In the genomic region with DNA sequence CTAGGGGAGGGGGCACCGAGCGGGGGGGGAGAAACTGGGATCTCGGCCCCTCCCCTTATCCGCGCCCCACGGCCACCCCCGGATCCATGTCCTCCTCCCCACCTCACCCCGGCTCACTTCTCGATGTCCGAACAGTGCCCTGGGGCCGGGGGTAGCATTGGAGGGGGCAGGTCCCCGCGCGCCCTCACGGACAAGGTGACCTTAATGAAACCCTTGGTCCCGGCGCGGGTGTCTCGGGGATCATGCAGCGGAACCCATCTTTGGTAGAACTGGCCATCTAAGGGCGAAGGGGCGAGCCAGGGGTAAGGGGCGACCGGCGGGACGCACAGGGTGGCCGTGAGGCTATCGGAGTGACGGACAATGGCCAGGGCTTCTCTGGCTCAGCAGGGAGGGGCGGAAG, we compare ENCODE assay signal across 9 cellular contexts. TPM values are rescaled to one million over a fixed set of nuclear protein-coding genes. Genes with fewer than 3 reads are reported as not detected.
A peak's percentile ranks its signal among the peaks of the same experiment; 100 is the strongest.
DNase-seq lines count a peak whose midpoint lies in the region; ATAC-seq and TF ChIP-seq lines count a peak whose summit lies in the region.
"Had no signal": no experiment of that assay in that cellular context is flagged by ENCODE, and none has a peak within 500 bp of the region (broad histone marks: within the 10 kb centered on the region; RNA-seq: fewer than 3 reads in every experiment).

No MANE protein-coding gene starts in this region.

- CTCF ChIA-PET in CD4-positive, alpha-beta memory T cell (lab: Charles Lee; ENCODE audit: partially characterized antibody) = interaction anchor here (0.8 to 1.9 kb wide), 14 partner anchors 16 to 353 kb away, joined by 3 to 33 read pairs (median 5); a partner anchor contains a TSS

- no peak for DNase-seq in CD4-positive, alpha-beta memory T cell
- DNase-seq in SK-N-MC (ENCODE audit: low read depth, low spot score) = no peak
- DNase-seq in heart right ventricle = no peak
- no peak for DNase-seq in ACHN
- DNase-seq in NCI-H524 treated with DMSO at 0.1 percent for 48 hours (lab: John Stamatoyannopoulos, UW) = no peak
- DNase-seq in activated CD8-positive, alpha-beta memory T cell treated with anti-CD3 and anti-CD28 coated beads, Interleukin-2, amount 50 U/mL, for 4 hours = no peak

- ATAC-seq in heart right ventricle (peak in 1 of 8 donors; percentile 9), HG02642 (IDR thresholded peaks at IDR 0.05; ENCODE audit: poor library complexity, unreplicated experiment) (no peak)

- no peaks in the 10 kb centered on the region for H3K36me3 Mint-ChIP-seq in CD4-positive, alpha-beta memory T cell

- peak overlapping the region; percentile 55 for H3K9ac ChIP-seq in SK-N-MC (ENCODE audit: insufficient read length)
- no peak overlapping the region for H3K9ac ChIP-seq in rectal smooth muscle tissue (ENCODE audit: low read length)

- H3K4me1 Mint-ChIP-seq in CD4-positive, alpha-beta memory T cell = peaks cover 2 to 15% (median 4%) of the 10 kb centered on the region in 4 donors

- no peaks in the 10 kb centered on the region for H3K9me3 ChIP-seq in CD4-positive, alpha-beta memory T cell (ENCODE audit: control insufficient read depth in 1 of 2, low read length in 2 of 2)
- H3K9me3 ChIP-seq in SK-N-MC (ENCODE audit: low read depth, low read length) (no peaks in the 10 kb centered on the region), heart right ventricle (no peaks in the 10 kb centered on the region)
- H3K9me3 ChIP-seq: mucosa of descending colon had no signal

- in situ Hi-C loops in ACHN (cut with HindIII; ENCODE audit: low pct_ligation_motif_present, low pct_unique_long_range_greater_than_20kb, low sequenced_read_pairs) = no loop called here

- TF ChIP-seq CTCF in heart right ventricle (IDR thresholded peaks at IDR 0.05) = no peak

- peaks cover 17% of the 10 kb centered on the region for H3K4me1 ChIP-seq in CD4-positive, alpha-beta memory T cell (ENCODE audit: insufficient read depth, low read length)
- peaks cover 0 to 18% (median 17%) of the 10 kb centered on the region in 9 donors for H3K4me1 ChIP-seq in heart right ventricle
- H3K4me1 ChIP-seq in rectal smooth muscle tissue (ENCODE audit: control insufficient read depth, insufficient read depth, low read length) = no peaks in the 10 kb centered on the region

- H3K27ac Mint-ChIP-seq in CD4-positive, alpha-beta memory T cell = no peak overlapping the region

- 24 to 33% methylated on average over 28 to 30 of the region's 30 CpGs for WGBS in heart right ventricle, 2 donors

- no peak overlapping the region for H3K27ac ChIP-seq in CD4-positive, alpha-beta memory T cell (ENCODE audit: low read depth, low read length)
- no peak overlapping the region for H3K27ac ChIP-seq in SK-N-MC
- no peak overlapping the region for H3K27ac ChIP-seq in heart right ventricle
- no peak overlapping the region for H3K27ac ChIP-seq in rectal smooth muscle tissue (ENCODE audit: low read depth, low read length)

- H3K4me3 Mint-ChIP-seq in CD4-positive, alpha-beta memory T cell = peak overlapping the region in 3 of 8 donors; percentile 26 to 47 (median 42)

- no peaks in the 10 kb centered on the region for H3K27me3 ChIP-seq in CD4-positive, alpha-beta memory T cell (ENCODE audit: insufficient read depth, low read length)
- H3K27me3 ChIP-seq in heart right ventricle (peaks cover 0 to 35% (median 21%) of the 10 kb centered on the region in 7 donors), rectal smooth muscle tissue (ENCODE audit: control insufficient read depth, insufficient read depth, low read length) (peaks cover 9% of the 10 kb centered on the region)

- POLR2A ChIA-PET in CD4-positive, alpha-beta memory T cell (lab: Charles Lee; ENCODE audit: partially characterized antibody) = interaction anchor here (1.1 to 5.5 kb wide), 7 partner anchors 16 to 352 kb away, joined by 3 to 55 read pairs (median 5); a partner anchor contains a TSS

- H3K9me3 Mint-ChIP-seq in CD4-positive, alpha-beta memory T cell = peaks cover 0 to under 1% (median 0%) of the 10 kb centered on the region in 8 donors

- peak overlapping the region; percentile 29 to 50 for H3K4me3 ChIP-seq in CD4-positive, alpha-beta memory T cell (ENCODE audit: low read length in 2 of 2)
- H3K4me3 ChIP-seq in SK-N-MC (peak overlapping the region; percentile 76), heart right ventricle (peak overlapping the region; percentile 14 to 58 (median 50)), rectal smooth muscle tissue (ENCODE audit: low read length) (peak overlapping the region; percentile 58)
- H3K4me3 ChIP-seq: mucosa of descending colon had no signal

- intact Hi-C loops in CD4-positive, alpha-beta memory T cell (cut with micrococcal nuclease) = loop anchor here (1.0 to 5.0 kb wide), 7 partner anchors 14 to 282 kb away; a partner anchor contains a TSS
- intact Hi-C loops in heart right ventricle (cut with DNase I) = loop anchor here in 1 of 10 donors (10.0 kb wide), 1 partner anchor 283 kb away; no protein-coding TSS in a partner anchor

- peaks cover 2 to 6% of the 10 kb centered on the region in 2 donors for H3K27me3 Mint-ChIP-seq in CD4-positive, alpha-beta memory T cell

- no peaks in the 10 kb centered on the region for H3K36me3 ChIP-seq in CD4-positive, alpha-beta memory T cell (ENCODE audit: insufficient read depth, low read length)
- no peaks in the 10 kb centered on the region for H3K36me3 ChIP-seq in SK-N-MC (ENCODE audit: insufficient read depth, low read length)
- no peaks in the 10 kb centered on the region for H3K36me3 ChIP-seq in heart right ventricle
- H3K36me3 ChIP-seq in rectal smooth muscle tissue (ENCODE audit: control insufficient read depth, insufficient read depth, low read length) = no peaks in the 10 kb centered on the region

RNA-seq across cellular contexts. Expression of a gene that starts 13.6 kb away (rescaled TPM):
- 1 to 10 TPM in 1 of 2 experiments, under 1 TPM in 1; 0.47 to 1.3 TPM for total RNA-seq in CD4-positive, alpha-beta memory T cell
- polyA plus RNA-seq in CD4-positive, alpha-beta memory T cell = under 1 TPM; 0.69 to 0.79 TPM
- total RNA-seq in heart right ventricle = 10 to 100 TPM in 1 of 10 donors, 1 to 10 TPM in 9; 2.7 to 11.7 (median 4.1) TPM
- 1 to 10 TPM; 4.4 to 8.7 TPM for polyA plus RNA-seq in heart right ventricle
